1 cellular context compared by ENCODE assay signal in the genomic region with DNA sequence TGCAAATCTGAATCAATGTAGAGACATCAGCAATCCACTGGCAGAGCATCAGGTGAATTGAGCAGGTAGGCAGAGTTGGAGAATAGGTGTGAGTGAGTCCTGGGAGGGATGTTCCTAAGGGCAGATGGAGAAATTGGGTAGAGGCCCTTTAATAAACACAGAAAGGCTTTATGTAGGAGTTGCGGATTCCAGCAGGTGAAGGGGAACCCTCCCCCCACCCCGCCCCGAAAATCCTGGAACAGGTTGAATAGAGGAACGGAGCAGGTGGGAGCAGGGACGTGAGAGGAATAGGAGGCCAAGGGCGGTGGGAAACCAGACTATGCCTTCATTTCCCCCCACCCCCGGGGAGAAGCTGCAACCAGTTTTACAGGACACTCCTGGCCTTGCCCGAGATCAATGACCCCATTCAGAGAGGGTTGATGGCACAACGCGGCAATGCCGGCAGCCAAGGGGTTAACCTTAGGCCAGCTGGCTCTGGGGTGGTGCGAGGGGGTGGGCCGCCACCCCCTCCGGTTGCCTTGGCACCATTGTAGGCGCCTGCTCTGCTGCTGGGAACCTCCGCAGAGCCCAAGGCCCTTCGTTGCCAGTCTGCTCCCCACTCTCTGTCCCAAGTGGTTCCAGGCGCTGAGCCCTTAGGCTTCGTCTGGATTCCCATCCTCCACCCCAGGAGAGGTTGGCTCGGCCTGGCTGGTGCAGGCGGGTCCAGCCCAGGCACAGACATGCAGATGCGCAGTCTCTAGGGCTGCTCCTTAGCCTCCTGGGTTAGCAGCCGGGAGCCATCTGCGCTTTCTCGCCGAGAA.
TF ChIP-seq lines count a peak whose summit lies in the region.

No MANE protein-coding gene starts in this region.

TF ChIP-seq in IMR-90, 13 proteins besides CTCF, POLR2A, EP300 and RAD21:
- TF ChIP-seq MAFK (IDR thresholded peaks at IDR 0.05; ENCODE audit: low read depth, low read length) (no peak), MXI1 (IDR thresholded peaks at IDR 0.05; ENCODE audit: borderline replicate concordance, low read depth, low read length) (no peak)
